ENCODE assay signal across 8 cellular contexts in genomic region chr6:145734486-145735355, GRCh38. TPM values are rescaled to one million over a fixed set of nuclear protein-coding genes. Genes with fewer than 3 reads are reported as not detected.
DNase-seq lines count a peak whose midpoint lies in the region; ATAC-seq and FAIRE-seq lines count a peak whose summit lies in the region.

No MANE protein-coding gene starts in this region.

- H3K27me3 ChIP-seq in mononuclear cell (ENCODE audit: insufficient read depth, low read length) = no peaks in the 10 kb centered on the region

- peak overlapping the region; percentile 70 for H3K4me3 ChIP-seq in mononuclear cell (ENCODE audit: low read length)

- H3K4me1 ChIP-seq in mononuclear cell (ENCODE audit: insufficient read depth, low read length) = peaks cover 8% of the 10 kb centered on the region

- DNase-seq in COR-L47 (lab: John Stamatoyannopoulos, UW) = peak; percentile 56
- peak; percentile 76 for DNase-seq in HTR-8/SVneo (ENCODE audit: insufficient read length, low spot score)
- peak; percentile 63 for DNase-seq in NOMO-1 treated with dmso at 0.1 percent for 144 hours (lab: John Stamatoyannopoulos, UW; ENCODE audit: unreplicated experiment)
- DNase-seq in activated CD8-positive, alpha-beta memory T cell treated with anti-CD3 and anti-CD28 coated beads, Interleukin-2, amount 50 U/mL, for 48 hours = peak; percentile 86
- DNase-seq in epidermal melanocyte (ENCODE audit: insufficient read length, low spot score) = peak; percentile 42
- peak; percentile 35 to 41 for DNase-seq in stimulated activated CD8-positive, alpha-beta memory T cell treated with anti-CD3 and anti-CD28 coated beads, Interleukin-4, amount 100 ng/mL, for 1 hour (ENCODE audit: low read depth in 2 of 2, low spot score in 1 of 2)

- no peaks in the 10 kb centered on the region for H3K9me3 ChIP-seq in mononuclear cell (ENCODE audit: low read depth, low read length)

- peak; percentile 82 for FAIRE-seq in HTR-8/SVneo (lab: Jason Lieb, UNC)

- peak; percentile 71 for ATAC-seq in GM21390 (IDR thresholded peaks at IDR 0.05; ENCODE audit: unreplicated experiment)

RNA-seq across cellular contexts. Expression of gene EPM2A, which starts 0.6 kb away (rescaled TPM):
- 6.6 TPM for total RNA-seq in mononuclear cell

Comparison
In these comparisons a context has a peak if more than half of its experiments do, and no peak if none do; other contexts are left out.
1. Peak in every context shown above with its lines: DNase-seq, ATAC-seq and H3K4me3 ChIP-seq.